In genomic region chr10:96645191-96645721, GRCh38 we compare ENCODE assay signal across 11 cellular contexts. TPM values are rescaled to one million over a fixed set of nuclear protein-coding genes. Genes with fewer than 3 reads are reported as not detected.
DNase-seq lines count a peak whose midpoint lies in the region; ATAC-seq lines count a peak whose summit lies in the region.
"Had no signal": no experiment of that assay in that cellular context is flagged by ENCODE, and none has a peak within 500 bp of the region (broad histone marks: within the 10 kb centered on the region; RNA-seq: fewer than 3 reads in every experiment).

No MANE protein-coding gene starts in this region.

- peak; percentile 65 for ATAC-seq in GM19372 (IDR thresholded peaks at IDR 0.05; ENCODE audit: low read depth, unreplicated experiment)
- ATAC-seq in stimulated activated naive B cell treated with anti-CD40 and anti-IgM and Interleukin-4, amounts not matched to agents 10 μg/mL and 1 μg/mL and 100 μg/mL, for 72 hours (replicated peaks): peak; percentile 89

- H3K27me3 Mint-ChIP-seq in immature natural killer cell (ENCODE audit: low read depth in 3 of 3): peaks cover 0 to 13% (median 5%) of the 10 kb centered on the region in 3 donors
- H3K27me3 Mint-ChIP-seq in stimulated activated naive B cell treated with anti-CD40 and anti-IgM and Interleukin-4, amounts not matched to agents 10 μg/mL and 1 μg/mL and 100 μg/mL, for 72 hours: no peaks in the 10 kb centered on the region

- no peaks in the 10 kb centered on the region for H3K9me3 Mint-ChIP-seq in immature natural killer cell
- H3K9me3 Mint-ChIP-seq in stimulated activated naive B cell treated with anti-CD40 and anti-IgM and Interleukin-4, amounts not matched to agents 10 μg/mL and 1 μg/mL and 100 μg/mL, for 72 hours: no peaks in the 10 kb centered on the region
- H3K9me3 Mint-ChIP-seq: T-helper 1 cell treated with Interleukin-12 subunit alpha and Interleukin-12 subunit beta and Interleukin-4 antibody, amounts not matched to agents 30 μg/mL and 1 μg/mL, for 36 hours had no signal

- DNase-seq in NOMO-1 treated with DMSO at 0.1 percent for 48 hours (lab: John Stamatoyannopoulos, UW; ENCODE audit: unreplicated experiment) (peak; percentile 61), immature natural killer cell (no peak), DMS 273 treated with DMSO at 0.1 percent for 48 hours (lab: John Stamatoyannopoulos, UW) (no peak), mesenteric fat pad (ENCODE audit: low spot score) (no peak)
- DNase-seq in stimulated activated naive B cell treated with anti-CD40 and anti-IgM and Interleukin-4, amounts not matched to agents 10 μg/mL and 1 μg/mL and 100 μg/mL, for 72 hours: peak; percentile 72
- DNase-seq in stimulated activated CD8-positive, alpha-beta memory T cell treated with anti-CD3 and anti-CD28 coated beads, Interleukin-4, amount 100 ng/mL, for 48 hours: no peak
- DNase-seq: NCI-H82; stimulated activated CD4-positive, alpha-beta T cell treated with anti-CD3 and anti-CD28 coated beads, Interleukin-4, amount 100 ng/mL, for 4 hours; thyroid gland had no signal

- peaks cover 39 to 68% (median 47%) of the 10 kb centered on the region in 3 donors for H3K36me3 Mint-ChIP-seq in immature natural killer cell
- peaks cover 40 to 61% of the 10 kb centered on the region in 2 donors for H3K36me3 Mint-ChIP-seq in stimulated activated naive B cell treated with anti-CD40 and anti-IgM and Interleukin-4, amounts not matched to agents 10 μg/mL and 1 μg/mL and 100 μg/mL, for 72 hours

- H3K4me1 Mint-ChIP-seq in immature natural killer cell: peaks cover 43 to 69% of the 10 kb centered on the region in 2 donors
- H3K4me1 Mint-ChIP-seq in stimulated activated naive B cell treated with anti-CD40 and anti-IgM and Interleukin-4, amounts not matched to agents 10 μg/mL and 1 μg/mL and 100 μg/mL, for 72 hours: peaks cover 52 to 71% of the 10 kb centered on the region in 2 donors

- no peak overlapping the region for H3K4me3 Mint-ChIP-seq in immature natural killer cell
- peak overlapping the region; percentile 49 to 59 for H3K4me3 Mint-ChIP-seq in stimulated activated naive B cell treated with anti-CD40 and anti-IgM and Interleukin-4, amounts not matched to agents 10 μg/mL and 1 μg/mL and 100 μg/mL, for 72 hours
- H3K4me3 Mint-ChIP-seq: T-helper 1 cell treated with Interleukin-12 subunit alpha and Interleukin-12 subunit beta and Interleukin-4 antibody, amounts not matched to agents 30 μg/mL and 1 μg/mL, for 36 hours had no signal

- peak overlapping the region in 5 of 6 donors; percentile 14 to 69 (median 56) for H3K27ac Mint-ChIP-seq in immature natural killer cell
- H3K27ac Mint-ChIP-seq in stimulated activated naive B cell treated with anti-CD40 and anti-IgM and Interleukin-4, amounts not matched to agents 10 μg/mL and 1 μg/mL and 100 μg/mL, for 72 hours: peak overlapping the region; percentile 95
- H3K27ac Mint-ChIP-seq: T-helper 1 cell treated with Interleukin-12 subunit alpha and Interleukin-12 subunit beta and Interleukin-4 antibody, amounts not matched to agents 30 μg/mL and 1 μg/mL, for 36 hours had no signal

RNA-seq across cellular contexts. Expression of gene TM9SF3, which starts 58.4 kb away (rescaled TPM):
- polyA plus RNA-seq in immature natural killer cell: 10 to 100 TPM; 66.9 to 90.9 (median 87.2) TPM
- total RNA-seq in mesenteric fat pad: 139 TPM

Comparison
In these comparisons a context has a peak if more than half of its experiments do, and no peak if none do; other contexts are left out.
1. DNase-seq: peak in NOMO-1 treated with DMSO at 0.1 percent for 48 hours (single experiment) and stimulated activated naive B cell treated with anti-CD40 and anti-IgM and Interleukin-4, amounts not matched to agents 10 μg/mL and 1 μg/mL and 100 μg/mL, for 72 hours (single experiment); none in immature natural killer cell (0 of 3), DMS 273 treated with DMSO at 0.1 percent for 48 hours (single experiment), mesenteric fat pad (single experiment) and stimulated activated CD8-positive, alpha-beta memory T cell treated with anti-CD3 and anti-CD28 coated beads, Interleukin-4, amount 100 ng/mL, for 48 hours (single experiment).
2. H3K4me3 Mint-ChIP-seq: peak in stimulated activated naive B cell treated with anti-CD40 and anti-IgM and Interleukin-4, amounts not matched to agents 10 μg/mL and 1 μg/mL and 100 μg/mL, for 72 hours (2 of 2); none in immature natural killer cell (0 of 5).